ENCODE assay signal across 16 cellular contexts in the genomic region with DNA sequence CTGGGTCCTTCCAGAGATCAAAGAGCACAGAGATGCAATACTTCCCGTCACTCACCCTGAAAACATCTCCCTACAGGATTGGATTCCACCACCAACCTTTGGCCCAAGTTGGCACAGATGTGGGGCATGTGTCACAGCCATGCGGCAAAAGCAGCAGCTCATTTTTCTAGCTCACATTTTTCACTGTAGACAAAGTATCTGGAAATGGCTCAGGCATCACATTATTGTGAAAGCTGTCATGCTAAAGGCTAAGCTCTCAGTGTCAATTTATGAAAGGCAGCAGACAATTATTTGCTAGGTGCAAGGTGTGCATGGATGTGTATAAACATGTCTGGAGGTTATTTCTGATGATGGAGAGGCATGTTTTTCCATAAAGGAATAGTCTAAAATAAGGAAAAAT.
DNase-seq lines count a peak whose midpoint lies in the region; ATAC-seq, FAIRE-seq and TF ChIP-seq lines count a peak whose summit lies in the region.
"Had no signal": no experiment of that assay in that cellular context is flagged by ENCODE, and none has a peak within 500 bp of the region (broad histone marks: within the 10 kb centered on the region; RNA-seq: fewer than 3 reads in every experiment).

No MANE protein-coding gene starts in this region.

- H3K4me1 ChIP-seq in astrocyte (ENCODE audit: insufficient read depth, low read length): peaks cover 12% of the 10 kb centered on the region
- no peaks in the 10 kb centered on the region for H3K4me1 ChIP-seq in heart left ventricle
- H3K4me1 ChIP-seq: A549 had no signal

- ATAC-seq in heart left ventricle: no peak
- ATAC-seq: A549 had no signal

- H3K27ac ChIP-seq in astrocyte (ENCODE audit: low read depth, low read length): no peak overlapping the region
- no peak overlapping the region for H3K27ac ChIP-seq in heart left ventricle
- H3K27ac ChIP-seq: A549 had no signal

- H2AFZ ChIP-seq in astrocyte (ENCODE audit: low read depth, low read length): no peak overlapping the region

- H4K20me1 ChIP-seq in astrocyte (ENCODE audit: insufficient read depth, low read length): no peaks in the 10 kb centered on the region

- DNase-seq in AG10803 (ENCODE audit: low read depth) (peak; percentile 76), HFFc6 (no peak), astrocyte (ENCODE audit: low read depth) (no peak), myocyte (ENCODE audit: low read depth) (peak; percentile 38), heart left ventricle (no peak), GM12891 (ENCODE audit: insufficient read length, low spot score) (no peak)
- no peak for DNase-seq in effector CD4-positive, alpha-beta T cell
- DNase-seq: AML-193, DMS 273 treated with DMSO at 0.1 percent for 48 hours, NCI-H1436 treated with DMSO at 0.1 percent for 48 hours, NCI-H2081, NCI-H510A, NCI-H774 had no signal

- H3K4me1 Mint-ChIP-seq in HFFc6 (ENCODE audit: low read depth): peaks cover 62% of the 10 kb centered on the region
- peaks cover 6% of the 10 kb centered on the region for H3K4me1 Mint-ChIP-seq in astrocyte (ENCODE audit: low read depth, unreplicated experiment)
- H3K4me1 Mint-ChIP-seq: CD14-positive monocyte had no signal

- H3K4me3 ChIP-seq in AG10803 (ENCODE audit: low read length): no peak overlapping the region
- H3K4me3 ChIP-seq in astrocyte (ENCODE audit: insufficient read depth, low read depth, low read length): no peak overlapping the region
- no peak overlapping the region for H3K4me3 ChIP-seq in heart left ventricle
- H3K4me3 ChIP-seq: A549 had no signal

- H3K9me3 ChIP-seq in astrocyte (ENCODE audit: insufficient read depth, low read depth, low read length): no peaks in the 10 kb centered on the region
- no peaks in the 10 kb centered on the region for H3K9me3 ChIP-seq in heart left ventricle
- H3K9me3 ChIP-seq: A549 had no signal

- no peaks in the 10 kb centered on the region for H3K36me3 ChIP-seq in astrocyte (ENCODE audit: insufficient read depth, low read length)
- H3K36me3 ChIP-seq in heart left ventricle: no peaks in the 10 kb centered on the region

- H3K4me2 ChIP-seq in astrocyte (ENCODE audit: low read length): no peak overlapping the region
- H3K4me2 ChIP-seq: A549 had no signal

- H3K4me3 Mint-ChIP-seq in HFFc6 (no peak overlapping the region), astrocyte (ENCODE audit: unreplicated experiment) (no peak overlapping the region)
- H3K4me3 Mint-ChIP-seq: CD14-positive monocyte had no signal

- TF ChIP-seq POLR2A in heart left ventricle (IDR thresholded peaks at IDR 0.05) (no peak), GM12891 (IDR thresholded peaks at IDR 0.05; ENCODE audit: low read depth, low read length) (no peak)

- intact Hi-C loops in heart left ventricle (cut with DNase I): no loop called here

- TF ChIP-seq CTCF in AG10803 (conservative IDR thresholded peaks at IDR 0.05; ENCODE audit: low read length): no peak
- no peak for TF ChIP-seq CTCF in HFFc6 (IDR thresholded peaks at IDR 0.05)
- TF ChIP-seq CTCF in astrocyte (IDR thresholded peaks at IDR 0.05; ENCODE audit: insufficient read depth, low read depth, low read length): no peak
- no peak for TF ChIP-seq CTCF in heart left ventricle (IDR thresholded peaks at IDR 0.05)

- no peaks in the 10 kb centered on the region for H3K27me3 ChIP-seq in astrocyte (ENCODE audit: insufficient read depth, low read length)
- peaks cover 0 to 3% (median 0%) of the 10 kb centered on the region in 9 donors for H3K27me3 ChIP-seq in heart left ventricle

- H3K27me3 Mint-ChIP-seq in HFFc6 (ENCODE audit: insufficient read depth): no peaks in the 10 kb centered on the region
- peaks cover 6% of the 10 kb centered on the region for H3K27me3 Mint-ChIP-seq in astrocyte (ENCODE audit: low read depth, unreplicated experiment)

- H3K9ac ChIP-seq in astrocyte (ENCODE audit: low read length): no peak overlapping the region

- FAIRE-seq in astrocyte (lab: Jason Lieb, UNC) (peak; percentile 56), GM12891 (lab: Jason Lieb, UNC) (no peak)
- FAIRE-seq: A549, H54 had no signal

- peaks cover 16% of the 10 kb centered on the region for H3K36me3 Mint-ChIP-seq in HFFc6 (ENCODE audit: low read depth)
- H3K36me3 Mint-ChIP-seq in astrocyte (ENCODE audit: low read depth, unreplicated experiment): no peaks in the 10 kb centered on the region
- H3K36me3 Mint-ChIP-seq: CD14-positive monocyte had no signal

- no peaks in the 10 kb centered on the region for H3K79me2 ChIP-seq in astrocyte (ENCODE audit: insufficient read depth, low read length)

- H3K27ac Mint-ChIP-seq in HFFc6 (0 out of 2 replicates have a peak overlapping the region, but pooled peaks have one; percentile 3), astrocyte (ENCODE audit: unreplicated experiment) (no peak overlapping the region)
- H3K27ac Mint-ChIP-seq: CD14-positive monocyte had no signal

- 72 to 88% (median 83%) methylated on average over 2 of the region's 2 CpGs for WGBS in heart left ventricle, 4 donors

- no peaks in the 10 kb centered on the region; the same call in 1 of the 2 replicates for H3K9me3 Mint-ChIP-seq in HFFc6
- peaks cover 2% of the 10 kb centered on the region for H3K9me3 Mint-ChIP-seq in astrocyte (ENCODE audit: unreplicated experiment)

TF ChIP-seq in GM12891, 5 proteins besides CTCF, POLR2A, EP300 and RAD21:
- TF ChIP-seq SPI1 (IDR thresholded peaks at IDR 0.05; ENCODE audit: low read depth, low read length) (no peak), TAF1 (IDR thresholded peaks at IDR 0.05; ENCODE audit: low read depth, low read length) (no peak), POU2F2 (IDR thresholded peaks at IDR 0.05; ENCODE audit: low read depth, low read length) (no peak), POLR2AphosphoS5 (IDR thresholded peaks at IDR 0.05; ENCODE audit: low read depth, low read length) (no peak), PAX5 (IDR thresholded peaks at IDR 0.05; ENCODE audit: insufficient read depth, low read length, severe bottlenecking) (no peak)

Comparison
In these comparisons a context has a peak if more than half of its experiments do, and no peak if none do; other contexts are left out.
1. DNase-seq: peak in AG10803 (single experiment) and myocyte (single experiment); none in HFFc6 (single experiment), astrocyte (single experiment), heart left ventricle (0 of 5), GM12891 (single experiment) and effector CD4-positive, alpha-beta T cell (single experiment).